In the genomic region with DNA sequence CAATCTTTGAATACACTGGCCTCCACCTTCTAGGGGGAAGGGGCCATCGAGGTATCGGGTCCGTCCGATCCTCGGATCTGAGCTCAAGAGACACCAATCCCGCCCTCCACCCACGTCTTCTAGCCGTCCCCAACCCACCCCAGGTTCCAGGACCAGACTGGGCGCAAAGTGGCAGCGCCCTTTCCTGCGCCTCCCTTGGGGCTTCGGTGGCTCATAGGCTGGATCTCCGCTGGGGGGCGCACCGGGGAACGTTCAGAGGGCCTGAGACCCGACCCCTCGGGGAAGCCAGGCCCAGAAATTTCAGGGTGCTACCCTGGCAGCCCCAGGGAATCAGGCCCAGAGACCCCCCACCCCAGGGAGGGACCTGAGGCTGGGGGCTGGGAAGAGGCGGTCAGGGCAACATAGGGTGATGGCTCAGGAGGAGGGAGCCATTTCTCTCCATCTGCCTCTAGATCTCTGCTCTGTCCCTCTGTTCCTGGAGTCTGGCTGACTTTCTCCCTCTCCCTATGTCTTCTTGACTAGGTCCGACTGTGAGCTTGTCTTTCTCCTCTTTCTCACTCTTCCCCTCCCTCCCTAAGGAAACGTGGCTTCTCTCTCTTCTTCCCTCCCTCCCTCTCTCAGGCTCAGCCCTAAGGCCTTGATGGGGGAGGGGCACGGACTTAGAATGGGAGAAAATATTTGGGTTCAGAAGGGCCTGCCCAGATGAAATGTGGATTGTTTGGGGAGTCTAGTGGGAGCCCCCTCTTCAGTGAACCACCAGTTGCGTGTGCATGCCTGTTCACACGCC, we compare ENCODE assay signal across 8 cellular contexts. TPM values are rescaled to one million over a fixed set of nuclear protein-coding genes. Genes with fewer than 3 reads are reported as not detected.
DNase-seq lines count a peak whose midpoint lies in the region; ATAC-seq, FAIRE-seq and TF ChIP-seq lines count a peak whose summit lies in the region.

No MANE protein-coding gene starts in this region.

- H3K9me3 Mint-ChIP-seq in activated CD4-positive, alpha-beta T cell treated with anti-CD3 and anti-CD28 coated beads, Interleukin-2, amount 10 ng/mL, durations not matched to agents 24 days and 14 days: no peaks in the 10 kb centered on the region

- no peaks in the 10 kb centered on the region for H3K4me1 Mint-ChIP-seq in activated CD4-positive, alpha-beta T cell treated with anti-CD3 and anti-CD28 coated beads, Interleukin-2, amount 10 ng/mL, durations not matched to agents 24 days and 14 days

- peak overlapping the region; percentile 65 to 81 for H3K27ac ChIP-seq in breast epithelium
- no peak overlapping the region for H3K27ac ChIP-seq in mammary epithelial cell (ENCODE audit: insufficient read depth, low read depth, low read length)
- peak overlapping the region; percentile 69 to 95 (median 88) for H3K27ac ChIP-seq in pancreas

- H3K27me3 Mint-ChIP-seq in activated CD4-positive, alpha-beta T cell treated with anti-CD3 and anti-CD28 coated beads, Interleukin-2, amount 10 ng/mL, durations not matched to agents 24 days and 14 days: peaks cover 58% of the 10 kb centered on the region

- H4K20me1 ChIP-seq in mammary epithelial cell (ENCODE audit: insufficient read depth, low read length): no peaks in the 10 kb centered on the region

- H3K9me3 ChIP-seq in breast epithelium (no peaks in the 10 kb centered on the region), mammary epithelial cell (replicated peaks; ENCODE audit: insufficient read depth, low read length) (no peaks in the 10 kb centered on the region), pancreas (no peaks in the 10 kb centered on the region)

- ATAC-seq in pancreas (peak in 3 of 4 donors; percentile 41 to 49 (median 46)), esophagus mucosa (no peak)

- H2AFZ ChIP-seq in mammary epithelial cell (ENCODE audit: low read depth, low read length): no peak overlapping the region

- no peak overlapping the region for H3K4me3 Mint-ChIP-seq in activated CD4-positive, alpha-beta T cell treated with anti-CD3 and anti-CD28 coated beads, Interleukin-2, amount 10 ng/mL, durations not matched to agents 24 days and 14 days

- H3K4me2 ChIP-seq in mammary epithelial cell (ENCODE audit: insufficient read depth, low read depth, low read length): no peak overlapping the region

- H3K4me1 ChIP-seq in breast epithelium (peaks cover 7 to 13% of the 10 kb centered on the region in 2 donors), mammary epithelial cell (ENCODE audit: insufficient read depth, low read length) (peaks cover 2% of the 10 kb centered on the region), pancreas (peaks cover 34 to 45% (median 34%) of the 10 kb centered on the region in 3 donors)

- in situ Hi-C loops in mammary epithelial cell (cut with MboI; ENCODE audit: low sequenced_read_pairs in 2 of 2): no loop called here

- CTCF ChIA-PET in mammary epithelial cell (lab: Charles Lee; ENCODE audit: low non-redundant PET): no interaction called here

- H3K4me3 ChIP-seq in breast epithelium (peak overlapping the region; percentile 67 to 80 (median 71)), mammary epithelial cell (replicated peaks in 1 of 3; ENCODE audit: insufficient read depth in 1 of 3, low read depth in 2 of 3, low read length in 3 of 3) (no peak overlapping the region), fibroblast of pulmonary artery (replicated peaks; ENCODE audit: low read depth, low read length) (peak overlapping the region; percentile 96), pancreas (peak overlapping the region; percentile 78 to 99 (median 93))

- intact Hi-C loops in breast epithelium (cut with DNase I; ENCODE audit: low total_unique reads) (no loop called here), mammary epithelial cell (cut with micrococcal nuclease) (no loop called here), pancreas (cut with DNase I) (no loop called here)
- intact Hi-C loops in activated CD4-positive, alpha-beta T cell treated with anti-CD3 and anti-CD28 coated beads, Interleukin-2, amount 10 ng/mL, durations not matched to agents 24 days and 14 days (cut with micrococcal nuclease): no loop called here

- no TSS peak for BruUV-seq in mammary epithelial cell (replicated peaks; lab: Mats Ljungman, UMichigan)

- DNase-seq in breast epithelium (ENCODE audit: low spot score in 2 of 2) (no peak), mammary epithelial cell (no peak), fibroblast of pulmonary artery (ENCODE audit: low read depth) (peak; percentile 60), pancreas (peak; percentile 72 to 91 (median 80)), glomerular visceral epithelial cell (ENCODE audit: extremely low spot score) (no peak), GOT3 (lab: John Stamatoyannopoulos, UW) (no peak)
- DNase-seq in activated CD4-positive, alpha-beta T cell treated with anti-CD3 and anti-CD28 coated beads, Interleukin-2, amount 10 ng/mL, durations not matched to agents 24 days and 14 days: peak; percentile 68

- no peak for TF ChIP-seq POLR2A in breast epithelium (IDR thresholded peaks at IDR 0.05)

- H3K36me3 ChIP-seq in breast epithelium (no peaks in the 10 kb centered on the region), mammary epithelial cell (ENCODE audit: insufficient read depth, low read length) (no peaks in the 10 kb centered on the region), pancreas (no peaks in the 10 kb centered on the region)

- dilution Hi-C loops in mammary epithelial cell (cut with HindIII; ENCODE audit: low sequenced_read_pairs): loop anchor here (5.0 kb wide), 1 partner anchor 41 kb away; no protein-coding TSS in a partner anchor

- H3K36me3 Mint-ChIP-seq in activated CD4-positive, alpha-beta T cell treated with anti-CD3 and anti-CD28 coated beads, Interleukin-2, amount 10 ng/mL, durations not matched to agents 24 days and 14 days (ENCODE audit: low read depth): no peaks in the 10 kb centered on the region

- H3K79me2 ChIP-seq in mammary epithelial cell (ENCODE audit: insufficient read depth, low read length): no peaks in the 10 kb centered on the region

- WGBS in mammary epithelial cell (ENCODE audit: low coverage, missing lambda C conversion rate): 45% methylated on average over 9 of the region's 24 CpGs
- 6 to 10% methylated on average over 24 of the region's 24 CpGs for WGBS in pancreas, 2 donors

- no peak overlapping the region for H3K9ac ChIP-seq in mammary epithelial cell (ENCODE audit: insufficient read depth, low read length)

- TF ChIP-seq CTCF in breast epithelium (IDR thresholded peaks at IDR 0.05) (peak in 1 of 3 donors; percentile 25), mammary epithelial cell (conservative IDR thresholded peaks at IDR 0.05 in 1 of 2, IDR thresholded peaks at IDR 0.05 in 1 of 2; ENCODE audit: extremely low read depth in 1 of 2, insufficient read depth in 1 of 2, low read depth in 1 of 2, low read length in 2 of 2) (peak in 1 of 2 donors; percentile 21), fibroblast of pulmonary artery (IDR thresholded peaks at IDR 0.05; ENCODE audit: low read length, missing control alignments) (peak; percentile 67), pancreas (IDR thresholded peaks at IDR 0.05) (peak; percentile 23 to 49 (median 38))

- H3K27me3 ChIP-seq in breast epithelium (no peaks in the 10 kb centered on the region), mammary epithelial cell (ENCODE audit: insufficient read depth, low read length) (peaks cover 12% of the 10 kb centered on the region), pancreas (no peaks in the 10 kb centered on the region)

- FAIRE-seq in pancreas (lab: Jason Lieb, UNC): no peak

- no peak overlapping the region for H3K27ac Mint-ChIP-seq in activated CD4-positive, alpha-beta T cell treated with anti-CD3 and anti-CD28 coated beads, Interleukin-2, amount 10 ng/mL, durations not matched to agents 24 days and 14 days

RNA-seq across cellular contexts. Expression of a gene that starts 1.1 kb away (rescaled TPM):
- total RNA-seq in breast epithelium: 1 to 10 TPM; 1.6 to 5.1 (median 2.0) TPM
- under 1 TPM in 1 of 2 donors, not detected in 1; 0.17 TPM for total RNA-seq in mammary epithelial cell
- polyA plus RNA-seq in mammary epithelial cell: not detected
- polyA minus RNA-seq in mammary epithelial cell: not detected
- total RNA-seq in activated CD4-positive, alpha-beta T cell treated with anti-CD3 and anti-CD28 coated beads, Interleukin-2, amount 10 ng/mL, durations not matched to agents 24 days and 14 days: 0.09 and 0.17 TPM in 2 replicates
- 100 to 1,000 TPM in 1 of 6 donors, 10 to 100 TPM in 5; 26.3 to 129 (median 47.9) TPM for total RNA-seq in pancreas
- 10 to 100 TPM; 40.1 to 59.1 TPM for polyA plus RNA-seq in pancreas
- 0.64 TPM for total RNA-seq in esophagus mucosa

Comparison
In these comparisons a context has a peak if more than half of its experiments do, and no peak if none do; other contexts are left out.
1. H3K4me3 ChIP-seq: peak in breast epithelium (3 of 3), fibroblast of pulmonary artery (single experiment) and pancreas (4 of 4); none in mammary epithelial cell (0 of 3).
2. DNase-seq: peak in activated CD4-positive, alpha-beta T cell treated with anti-CD3 and anti-CD28 coated beads, Interleukin-2, amount 10 ng/mL, durations not matched to agents 24 days and 14 days (single experiment), fibroblast of pulmonary artery (single experiment) and pancreas (6 of 6); none in breast epithelium (0 of 2), mammary epithelial cell (single experiment), glomerular visceral epithelial cell (single experiment) and GOT3 (single experiment).
3. RNA of a gene that starts 1.1 kb away (total RNA-seq): 26.3 to 129 TPM in pancreas; 1.6 to 5.1 TPM in breast epithelium, 0.64 TPM in esophagus mucosa (single experiment), 0.17 TPM in mammary epithelial cell and 0.09 to 0.17 TPM in activated CD4-positive, alpha-beta T cell treated with anti-CD3 and anti-CD28 coated beads, Interleukin-2, amount 10 ng/mL, durations not matched to agents 24 days and 14 days; every median in the first group is over 4 times any median in the second.